ENCODE assay signal across 8 cellular contexts in genomic region chrX:38560776-38561125, GRCh38. TPM values are rescaled to one million over a fixed set of nuclear protein-coding genes. Genes with fewer than 3 reads are reported as not detected.
A peak's percentile ranks its signal among the peaks of the same experiment; 100 is the strongest.
DNase-seq lines count a peak whose midpoint lies in the region; ATAC-seq and TF ChIP-seq lines count a peak whose summit lies in the region.

No MANE protein-coding gene starts in this region.

- peak overlapping the region; percentile 52 for H3K4me3 ChIP-seq in AG10803 (ENCODE audit: low read length)
- H3K4me3 ChIP-seq in cardiac fibroblast (replicated peaks in 1 of 2; ENCODE audit: low read depth in 2 of 2, low read length in 2 of 2) = peak overlapping the region; percentile 40 to 48

- H3K27me3 Mint-ChIP-seq in naive B cell = peaks cover 0 to 10% (median 3%) of the 10 kb centered on the region in 3 donors

- H3K27ac Mint-ChIP-seq in naive B cell = no peak overlapping the region

- peaks cover 0 to 8% (median 7%) of the 10 kb centered on the region in 3 donors for H3K4me1 Mint-ChIP-seq in naive B cell

- H3K4me3 Mint-ChIP-seq in naive B cell = peak overlapping the region; percentile 73 to 88 (median 80)

- TF ChIP-seq CTCF in AG10803 (conservative IDR thresholded peaks at IDR 0.05; ENCODE audit: low read length) (no peak), cardiac fibroblast (IDR thresholded peaks at IDR 0.05; ENCODE audit: low read depth, low read length) (no peak)

- no peaks in the 10 kb centered on the region for H3K36me3 Mint-ChIP-seq in naive B cell

- H3K9me3 Mint-ChIP-seq in naive B cell = no peaks in the 10 kb centered on the region

- DNase-seq in AG10803 (ENCODE audit: low read depth) (no peak), cardiac fibroblast (ENCODE audit: low read depth in 2 of 2) (no peak), naive B cell (no peak), occipital lobe (lab: John Stamatoyannopoulos, UW) (no peak), NCI-H1417 (lab: John Stamatoyannopoulos, UW) (no peak), NCI-H1417 treated with DMSO at 0.1 percent for 48 hours (lab: John Stamatoyannopoulos, UW) (no peak)

- ATAC-seq in HG02642 (IDR thresholded peaks at IDR 0.05; ENCODE audit: poor library complexity, unreplicated experiment) (peak; percentile 12), naive B cell (ENCODE audit: low read depth in 2 of 2) (no peak), GM21515 (IDR thresholded peaks at IDR 0.05; ENCODE audit: unreplicated experiment) (no peak)

RNA-seq across cellular contexts. Expression of gene TSPAN7, which starts 0.6 kb away (rescaled TPM):
- polyA plus RNA-seq in naive B cell (ENCODE audit: low read depth in 6 of 6) = under 1 TPM in 1 of 6 donors, not detected in 5; 0.58 TPM
- total RNA-seq in occipital lobe = 47.1 TPM
